Comparison of ENCODE assay signal across 19 cellular contexts in the genomic region with DNA sequence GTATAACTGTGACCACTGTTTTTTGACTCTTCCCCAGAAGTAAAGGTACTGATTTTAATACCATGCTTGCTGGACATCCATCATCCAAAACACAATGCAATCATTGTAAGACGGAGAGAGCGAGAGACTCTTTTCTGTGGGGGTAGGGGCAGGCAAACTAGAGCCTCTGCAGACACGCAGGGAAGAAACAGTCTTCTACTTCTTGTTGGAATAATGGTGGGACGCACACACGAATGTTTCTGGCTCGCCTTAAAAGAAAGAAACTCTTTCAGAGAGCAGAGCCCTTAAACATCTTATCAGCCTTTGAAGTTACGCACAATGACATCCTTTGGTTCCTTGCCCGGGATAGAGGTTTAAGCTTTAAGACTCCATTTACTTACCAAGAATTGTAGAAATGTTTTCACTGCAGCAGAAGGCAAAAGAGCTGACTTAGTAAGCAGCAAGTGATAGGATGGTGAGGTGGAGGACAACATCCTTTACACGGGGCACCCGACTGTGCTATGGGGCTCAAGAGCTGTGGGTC.
A peak's percentile ranks its signal among the peaks of the same experiment; 100 is the strongest.
DNase-seq lines count a peak whose midpoint lies in the region; ATAC-seq, FAIRE-seq and TF ChIP-seq lines count a peak whose summit lies in the region.
"Had no signal": no experiment of that assay in that cellular context is flagged by ENCODE, and none has a peak within 500 bp of the region (broad histone marks: within the 10 kb centered on the region; RNA-seq: fewer than 3 reads in every experiment).

No MANE protein-coding gene starts in this region.

- H3K79me2 ChIP-seq in astrocyte (ENCODE audit: insufficient read depth, low read length) = peaks cover 2% of the 10 kb centered on the region

- TF ChIP-seq CTCF in left ventricle myocardium inferior (IDR thresholded peaks at IDR 0.05; ENCODE audit: borderline replicate concordance) (no peak), astrocyte (IDR thresholded peaks at IDR 0.05; ENCODE audit: insufficient read depth, low read depth, low read length) (no peak), colonic mucosa (IDR thresholded peaks at IDR 0.05) (no peak)

- H3K36me3 ChIP-seq in left ventricle myocardium inferior (peaks cover 3% of the 10 kb centered on the region), astrocyte (ENCODE audit: insufficient read depth, low read length) (no peaks in the 10 kb centered on the region), colonic mucosa (no peaks in the 10 kb centered on the region)
- H3K36me3 ChIP-seq: cardiac muscle cell, SJSA1 had no signal

- no peak overlapping the region for H3K4me2 ChIP-seq in astrocyte (ENCODE audit: low read length)

- H3K9me3 ChIP-seq in left ventricle myocardium inferior (replicated peaks) (no peaks in the 10 kb centered on the region), astrocyte (ENCODE audit: insufficient read depth, low read depth, low read length) (no peaks in the 10 kb centered on the region), colonic mucosa (no peaks in the 10 kb centered on the region)
- H3K9me3 ChIP-seq: BLaER1, SJSA1 had no signal

- intact Hi-C loops in left ventricle myocardium inferior (cut with micrococcal nuclease) (no loop called here), cardiac septum (cut with DNase I) (no loop called here), colonic mucosa (cut with DNase I) (no loop called here)
- intact Hi-C loops in activated CD4-positive, alpha-beta T cell treated with anti-CD3 and anti-CD28 coated beads for 36 hours (cut with DNase I, micrococcal nuclease) = no loop called here

- FAIRE-seq in astrocyte (lab: Jason Lieb, UNC) (no peak), GM12891 (lab: Jason Lieb, UNC) (no peak)
- FAIRE-seq: HepG2 had no signal

- H3K27ac ChIP-seq in left ventricle myocardium inferior (replicated peaks) = peak overlapping the region; percentile 69
- no peak overlapping the region for H3K27ac ChIP-seq in astrocyte (ENCODE audit: low read depth, low read length)
- no peak overlapping the region for H3K27ac ChIP-seq in colonic mucosa
- H3K27ac ChIP-seq: BLaER1, cardiac muscle cell, SJSA1 had no signal

- DNase-seq in left ventricle myocardium inferior (no peak), cardiac septum (ENCODE audit: low spot score) (no peak), astrocyte (ENCODE audit: low read depth) (peak; percentile 54), memory B cell (ENCODE audit: low spot score in 2 of 2) (no peak), colonic mucosa (no peak), hepatic stellate cell (ENCODE audit: low spot score) (no peak), GM12891 (ENCODE audit: insufficient read length, low spot score) (no peak)
- no peak for DNase-seq in activated CD4-positive, alpha-beta T cell treated with anti-CD3 and anti-CD28 coated beads for 36 hours
- DNase-seq: activated CD4-positive, CD25-positive, alpha-beta regulatory T cell; activated CD8-positive, alpha-beta memory T cell treated with anti-CD3 and anti-CD28 coated beads for 24 hours; DMS 273 treated with DMSO at 0.1 percent for 48 hours; NCI-H1092 treated with DMSO at 0.1 percent for 48 hours; NCI-H2029 treated with DMSO at 0.1 percent for 48 hours; stimulated activated CD4-positive, alpha-beta T cell treated with anti-CD3 and anti-CD28 coated beads, Interleukin-4, amount 100 ng/mL, for 24 hours; T-helper 9 cell had no signal

- H3K9ac ChIP-seq in astrocyte (ENCODE audit: low read length) = no peak overlapping the region
- H3K9ac ChIP-seq in colonic mucosa (ENCODE audit: low read depth in 2 of 2, low read length in 2 of 2) = no peak overlapping the region
- H3K9ac ChIP-seq: BLaER1 had no signal

- H3K27me3 ChIP-seq in left ventricle myocardium inferior (ENCODE audit: low read depth) = no peaks in the 10 kb centered on the region
- no peaks in the 10 kb centered on the region for H3K27me3 ChIP-seq in astrocyte (ENCODE audit: insufficient read depth, low read length)
- H3K27me3 ChIP-seq in colonic mucosa = no peaks in the 10 kb centered on the region
- H3K27me3 ChIP-seq: BLaER1, cardiac muscle cell, SJSA1 had no signal

- H3K36me3 Mint-ChIP-seq in astrocyte (ENCODE audit: low read depth, unreplicated experiment) (peaks cover 7% of the 10 kb centered on the region), memory B cell (peaks cover 4% of the 10 kb centered on the region)
- H3K36me3 Mint-ChIP-seq in activated CD4-positive, alpha-beta T cell treated with anti-CD3 and anti-CD28 coated beads for 36 hours (ENCODE audit: low read depth) = peaks cover 14% of the 10 kb centered on the region

- no peak overlapping the region for H3K4me3 ChIP-seq in left ventricle myocardium inferior
- H3K4me3 ChIP-seq in astrocyte (ENCODE audit: insufficient read depth, low read depth, low read length) = no peak overlapping the region
- no peak overlapping the region for H3K4me3 ChIP-seq in colonic mucosa
- H3K4me3 ChIP-seq: BLaER1, cardiac muscle cell, SJSA1 had no signal

- CTCF ChIA-PET in activated CD4-positive, alpha-beta T cell treated with anti-CD3 and anti-CD28 coated beads for 36 hours (lab: Charles Lee) = interaction anchor here (0.7 kb wide), 1 partner anchor 384 kb away, joined by 3 read pairs; no protein-coding TSS in a partner anchor

- no peaks in the 10 kb centered on the region for H3K9me3 Mint-ChIP-seq in astrocyte (ENCODE audit: unreplicated experiment)
- no peaks in the 10 kb centered on the region for H3K9me3 Mint-ChIP-seq in memory B cell
- H3K9me3 Mint-ChIP-seq in activated CD4-positive, alpha-beta T cell treated with anti-CD3 and anti-CD28 coated beads for 36 hours (ENCODE audit: low read depth) = no peaks in the 10 kb centered on the region

- ATAC-seq in memory B cell (ENCODE audit: low read depth) = no peak
- ATAC-seq in activated CD4-positive, alpha-beta T cell treated with anti-CD3 and anti-CD28 coated beads for 36 hours = no peak
- ATAC-seq: HepG2 had no signal

- peaks cover 23% of the 10 kb centered on the region for H3K4me1 Mint-ChIP-seq in astrocyte (ENCODE audit: low read depth, unreplicated experiment)
- H3K4me1 Mint-ChIP-seq in memory B cell = peaks cover 6% of the 10 kb centered on the region
- H3K4me1 Mint-ChIP-seq in activated CD4-positive, alpha-beta T cell treated with anti-CD3 and anti-CD28 coated beads for 36 hours = peaks cover 49% of the 10 kb centered on the region

- TF ChIP-seq POLR2A in GM12891 (IDR thresholded peaks at IDR 0.05; ENCODE audit: low read depth, low read length) = no peak

- H3K27ac Mint-ChIP-seq in astrocyte (ENCODE audit: unreplicated experiment) = peak overlapping the region; percentile 3
- H3K27ac Mint-ChIP-seq in memory B cell = peak overlapping the region; percentile 2
- no peak overlapping the region for H3K27ac Mint-ChIP-seq in activated CD4-positive, alpha-beta T cell treated with anti-CD3 and anti-CD28 coated beads for 36 hours

- H3K27me3 Mint-ChIP-seq in astrocyte (ENCODE audit: low read depth, unreplicated experiment) = no peaks in the 10 kb centered on the region
- no peaks in the 10 kb centered on the region for H3K27me3 Mint-ChIP-seq in memory B cell
- H3K27me3 Mint-ChIP-seq in activated CD4-positive, alpha-beta T cell treated with anti-CD3 and anti-CD28 coated beads for 36 hours = no peaks in the 10 kb centered on the region

- H3K4me1 ChIP-seq in left ventricle myocardium inferior (peaks cover 41% of the 10 kb centered on the region), astrocyte (ENCODE audit: insufficient read depth, low read length) (no peaks in the 10 kb centered on the region), colonic mucosa (no peaks in the 10 kb centered on the region)
- H3K4me1 ChIP-seq: SJSA1 had no signal

- POLR2A ChIA-PET in activated CD4-positive, alpha-beta T cell treated with anti-CD3 and anti-CD28 coated beads for 36 hours (lab: Charles Lee) = interaction anchor here (0.7 kb wide), 1 partner anchor 9 kb away, joined by 3 read pairs; no protein-coding TSS in a partner anchor

- no peak overlapping the region for H2AFZ ChIP-seq in astrocyte (ENCODE audit: low read depth, low read length)

- H3K4me3 Mint-ChIP-seq in astrocyte (ENCODE audit: unreplicated experiment) (no peak overlapping the region), memory B cell (no peak overlapping the region)
- H3K4me3 Mint-ChIP-seq in activated CD4-positive, alpha-beta T cell treated with anti-CD3 and anti-CD28 coated beads for 36 hours = no peak overlapping the region

- no peaks in the 10 kb centered on the region for H4K20me1 ChIP-seq in astrocyte (ENCODE audit: insufficient read depth, low read length)

TF ChIP-seq in GM12891, 5 proteins besides CTCF, POLR2A, EP300 and RAD21:
- TF ChIP-seq PAX5 (IDR thresholded peaks at IDR 0.05; ENCODE audit: insufficient read depth, low read length, severe bottlenecking) (no peak), POU2F2 (IDR thresholded peaks at IDR 0.05; ENCODE audit: low read depth, low read length) (no peak), POLR2AphosphoS5 (IDR thresholded peaks at IDR 0.05; ENCODE audit: low read depth, low read length) (no peak)
